8 cellular contexts compared by ENCODE assay signal in the genomic region with DNA sequence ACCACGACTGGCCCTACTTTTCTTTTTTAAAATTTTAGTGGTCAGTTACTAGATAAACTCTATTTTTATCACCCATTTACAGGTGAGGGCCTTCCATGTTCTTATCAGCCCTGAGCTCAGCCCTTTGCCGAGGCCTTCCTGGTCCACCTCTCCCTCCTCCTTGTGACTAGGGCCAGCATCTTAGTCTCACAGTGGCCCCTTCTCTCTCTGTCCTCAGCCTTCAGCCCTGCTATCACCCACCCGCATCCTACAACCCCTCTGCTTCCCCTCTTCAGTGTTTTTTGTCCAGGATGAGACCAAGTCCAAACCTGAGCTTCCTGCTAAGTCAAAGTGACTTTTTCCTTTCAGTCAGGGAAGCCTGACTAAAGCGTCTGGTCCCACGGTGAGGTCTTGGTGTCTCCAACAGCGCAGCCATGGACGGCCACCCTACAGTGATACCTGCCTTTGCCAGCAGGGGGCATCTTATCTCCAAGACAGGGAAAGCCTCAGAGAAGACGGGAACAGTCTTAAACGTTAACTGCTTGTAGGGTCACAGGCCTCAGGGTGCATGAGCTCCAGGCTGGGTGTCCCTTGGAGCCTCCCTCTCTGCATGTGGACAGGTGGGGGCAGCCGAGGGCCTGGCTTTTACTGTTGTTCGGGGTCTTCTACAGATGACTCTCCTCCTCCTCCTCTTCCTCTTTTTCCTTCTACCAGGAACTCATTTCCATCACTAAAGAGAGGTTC. TPM values are rescaled to one million over a fixed set of nuclear protein-coding genes. Genes with fewer than 3 reads are reported as not detected.
A peak's percentile ranks its signal among the peaks of the same experiment; 100 is the strongest.
DNase-seq lines count a peak whose midpoint lies in the region; ATAC-seq and TF ChIP-seq lines count a peak whose summit lies in the region.

No MANE protein-coding gene starts in this region.

- no peak overlapping the region for H3K4me3 ChIP-seq in coronary artery

- no peak overlapping the region for H3K27ac ChIP-seq in coronary artery

- DNase-seq in AG08396 (ENCODE audit: low spot score) = peak; percentile 50
- DNase-seq in NCI-H1694 (lab: John Stamatoyannopoulos, UW) = peak; percentile 13
- DNase-seq in activated CD4-positive, alpha-beta T cell treated with anti-CD3 and anti-CD28 coated beads for 1 hour = peak; percentile 45
- no peak for DNase-seq in coronary artery (ENCODE audit: low spot score)
- DNase-seq in lung microvascular endothelial cell (ENCODE audit: low read depth in 2 of 2) = peak; percentile 50 to 55
- DNase-seq in stimulated activated CD8-positive, alpha-beta memory T cell treated with anti-CD3 and anti-CD28 coated beads, Interleukin-4, amount 100 ng/mL, for 48 hours = peak; percentile 87

- peak; percentile 33 for TF ChIP-seq CTCF in coronary artery (IDR thresholded peaks at IDR 0.05)

- ATAC-seq in GM18907 (IDR thresholded peaks at IDR 0.05; ENCODE audit: unreplicated experiment) = peak; percentile 67
- no peak for ATAC-seq in GM21367 (IDR thresholded peaks at IDR 0.05; ENCODE audit: unreplicated experiment)

RNA-seq across cellular contexts. Expression of gene GAGE10, which starts 11.7 kb away (rescaled TPM):
- not detected in 2 replicates for total RNA-seq in lung microvascular endothelial cell

RNA-seq across cellular contexts. Expression of gene PPP1R3F, which starts 22.2 kb away (rescaled TPM):
- 1.3 and 4.6 TPM in 2 replicates for total RNA-seq in lung microvascular endothelial cell

RNA-seq across cellular contexts. Expression of gene FOXP3, which starts 27.3 kb away (rescaled TPM):
- not detected in 2 replicates for total RNA-seq in lung microvascular endothelial cell

RNA-seq across cellular contexts. Expression of gene GAGE12J, which starts 30.1 kb away (rescaled TPM):
- total RNA-seq in lung microvascular endothelial cell = not detected in 2 replicates

RNA-seq across cellular contexts. Expression of gene GAGE13, which starts 39.6 kb away (rescaled TPM):
- not detected in 2 replicates for total RNA-seq in lung microvascular endothelial cell
